Comparison of ENCODE assay signal across 10 cellular contexts in the genomic region with DNA sequence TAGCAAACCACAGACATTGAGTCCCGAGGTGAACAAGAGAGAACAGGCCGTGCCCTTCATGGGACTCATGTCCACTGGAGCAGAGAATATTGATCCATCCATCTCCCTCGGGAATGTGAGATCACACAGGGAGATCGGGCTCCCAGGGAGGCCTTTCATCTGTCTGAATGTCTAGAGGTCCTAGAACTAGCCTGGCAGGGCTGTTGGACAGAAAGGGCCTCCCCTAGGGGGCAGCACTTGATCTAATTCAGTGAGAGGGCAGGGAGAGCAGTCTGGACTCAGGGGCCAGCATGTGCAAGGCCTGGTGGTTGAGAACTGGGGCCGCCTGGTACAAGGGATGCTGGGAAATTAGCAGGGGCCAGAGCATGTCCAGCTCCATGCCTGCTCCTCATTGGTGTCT. TPM values are rescaled to one million over a fixed set of nuclear protein-coding genes. Genes with fewer than 3 reads are reported as not detected.
A peak's percentile ranks its signal among the peaks of the same experiment; 100 is the strongest.
DNase-seq lines count a peak whose midpoint lies in the region; TF ChIP-seq lines count a peak whose summit lies in the region.
"Had no signal": no experiment of that assay in that cellular context is flagged by ENCODE, and none has a peak within 500 bp of the region (broad histone marks: within the 10 kb centered on the region; RNA-seq: fewer than 3 reads in every experiment).

No MANE protein-coding gene starts in this region.

- peaks cover under 1 to 35% (median 1%) of the 10 kb centered on the region in 3 donors for H3K36me3 ChIP-seq in esophagus squamous epithelium

- TF ChIP-seq CTCF in WI38 (IDR thresholded peaks at IDR 0.05; ENCODE audit: low read depth, low read length): peak; percentile 73
- peak in 5 of 6 experiments; percentile 18 to 51 (median 30) for TF ChIP-seq CTCF in esophagus squamous epithelium (IDR thresholded peaks at IDR 0.05)
- peak in 25 of 56 donors; percentile 7 to 45 (median 21) for TF ChIP-seq CTCF in dorsolateral prefrontal cortex (IDR thresholded peaks at IDR 0.05 in 54 of 56, conservative IDR thresholded peaks at IDR 0.05 in 2 of 56; ENCODE audit: low read depth in 1 of 56, partially characterized antibody in 56 of 56)

- H3K4me3 ChIP-seq in WI38 (ENCODE audit: low read depth, low read length) (no peak overlapping the region), esophagus squamous epithelium (no peak overlapping the region), dorsolateral prefrontal cortex (no peak overlapping the region)
- H3K4me3 ChIP-seq: BLaER1 had no signal

- WGBS in esophagus squamous epithelium, 2 donors: 30 to 85% methylated on average over 2 to 4 of the region's 5 CpGs

- H3K27me3 ChIP-seq in esophagus squamous epithelium (no peaks in the 10 kb centered on the region), dorsolateral prefrontal cortex (no peaks in the 10 kb centered on the region)
- H3K27me3 ChIP-seq: BLaER1 had no signal

- H3K4me1 ChIP-seq in esophagus squamous epithelium: peaks cover 9 to 25% (median 11%) of the 10 kb centered on the region in 3 donors

- H3K27ac ChIP-seq in esophagus squamous epithelium: no peak overlapping the region
- no peak overlapping the region for H3K27ac ChIP-seq in dorsolateral prefrontal cortex
- H3K27ac ChIP-seq: BLaER1 had no signal

- no peak for TF ChIP-seq POLR2A in esophagus squamous epithelium (IDR thresholded peaks at IDR 0.05)

- H3K9me3 ChIP-seq in esophagus squamous epithelium: no peaks in the 10 kb centered on the region
- H3K9me3 ChIP-seq: BLaER1 had no signal

- intact Hi-C loops in esophagus squamous epithelium (cut with DNase I): no loop called here
- intact Hi-C loops in dorsolateral prefrontal cortex (cut with DNase I): loop anchor here in 1 of 2 donors (10.0 kb wide), 2 partner anchors 203 to 447 kb away; a partner anchor contains a TSS

- DNase-seq in NCI-H1417 (lab: John Stamatoyannopoulos, UW) (peak in 2 of 3 experiments; percentile 27 to 62), NCI-H1417 treated with DMSO at 0.1 percent for 48 hours (lab: John Stamatoyannopoulos, UW) (no peak), LoVo (ENCODE audit: low spot score) (peak; percentile 14), esophagus squamous epithelium (lab: John Stamatoyannopoulos, UW) (no peak), amygdala (lab: John Stamatoyannopoulos, UW) (no peak), dorsolateral prefrontal cortex (no peak)
- peak; percentile 55 for DNase-seq in stimulated activated CD4-positive, alpha-beta T cell treated with anti-CD3 and anti-CD28 coated beads, Interleukin-4, amount 100 ng/mL, for 24 hours

RNA-seq across cellular contexts. Expression of a gene that starts 4.3 kb away (rescaled TPM):
- total RNA-seq in esophagus squamous epithelium (100 to 1,000 TPM; 102 to 140 (median 119) TPM), dorsolateral prefrontal cortex (10 to 100 TPM; 39.7 to 85.0 (median 53.9) TPM)

RNA-seq across cellular contexts. Expression of a gene that starts 4.9 kb away (rescaled TPM):
- 10 to 100 TPM; 30.6 to 47.6 (median 39.5) TPM for total RNA-seq in esophagus squamous epithelium
- 10 to 100 TPM; 17.6 to 67.9 (median 37.0) TPM for total RNA-seq in dorsolateral prefrontal cortex

RNA-seq across cellular contexts. Expression of a gene that starts 18.9 kb away (rescaled TPM):
- total RNA-seq in esophagus squamous epithelium (not detected), dorsolateral prefrontal cortex (1 to 10 TPM in 1 of 120 experiments, not detected in 119; 1.9 TPM)

RNA-seq across cellular contexts. Expression of a gene that starts 26.2 kb away (rescaled TPM):
- total RNA-seq in esophagus squamous epithelium (not detected), dorsolateral prefrontal cortex (not detected)
- total RNA-seq: pulmonary artery endothelial cell had no signal

RNA-seq across cellular contexts. Expression of a gene that starts 32.9 kb away (rescaled TPM):
- total RNA-seq in esophagus squamous epithelium (1,000 to 10,000 TPM in 3 of 4 donors, 100 to 1,000 TPM in 1; 556 to 2,127 (median 1,494) TPM), dorsolateral prefrontal cortex (1,000 to 10,000 TPM in 102 of 120 experiments, 100 to 1,000 TPM in 18; 795 to 2,828 (median 1,249) TPM)

Comparison
In these comparisons a context has a peak if more than half of its experiments do, and no peak if none do; other contexts are left out.
1. DNase-seq: peak in NCI-H1417 (2 of 3), LoVo (single experiment) and stimulated activated CD4-positive, alpha-beta T cell treated with anti-CD3 and anti-CD28 coated beads, Interleukin-4, amount 100 ng/mL, for 24 hours (single experiment); none in NCI-H1417 treated with DMSO at 0.1 percent for 48 hours (single experiment), esophagus squamous epithelium (single experiment), amygdala (0 of 56) and dorsolateral prefrontal cortex (0 of 10).